In the genomic region with DNA sequence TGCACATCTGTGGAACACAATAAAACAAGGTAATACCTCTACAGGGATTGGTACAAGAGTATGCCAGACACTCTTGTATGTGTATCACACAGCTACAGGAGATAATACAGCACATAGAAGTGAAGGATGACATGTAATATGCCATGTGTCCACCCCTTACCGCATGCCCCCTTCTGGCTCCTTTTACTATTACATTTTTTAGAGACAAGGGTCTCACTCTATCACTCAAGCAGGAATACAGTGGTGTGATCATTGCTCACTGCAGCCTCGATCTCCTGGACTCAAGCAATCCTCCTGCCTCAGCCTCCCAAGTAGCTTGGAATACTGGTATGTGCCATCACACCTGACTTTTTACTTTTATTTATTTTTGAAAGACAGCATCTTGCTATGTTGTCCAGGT, we compare ENCODE assay signal across 6 cellular contexts. TPM values are rescaled to one million over a fixed set of nuclear protein-coding genes. Genes with fewer than 3 reads are reported as not detected.
DNase-seq lines count a peak whose midpoint lies in the region; ATAC-seq, FAIRE-seq and TF ChIP-seq lines count a peak whose summit lies in the region.

No MANE protein-coding gene starts in this region.

- no peak for DNase-seq in GM12892 (ENCODE audit: insufficient read length)
- DNase-seq in NCI-H82 (lab: John Stamatoyannopoulos, UW): peak; percentile 73
- peak; percentile 73 for DNase-seq in dermis blood vessel endothelial cell
- DNase-seq in tibial nerve (ENCODE audit: low spot score in 2 of 2): no peak

- H3K9me3 ChIP-seq in tibial nerve: no peaks in the 10 kb centered on the region

- no peaks in the 10 kb centered on the region for H3K27me3 ChIP-seq in tibial nerve

- H3K36me3 ChIP-seq in tibial nerve: no peaks in the 10 kb centered on the region

- TF ChIP-seq POLR2A in GM12892 (IDR thresholded peaks at IDR 0.05; ENCODE audit: low read depth, low read length) (no peak), tibial nerve (IDR thresholded peaks at IDR 0.05) (no peak)

- peaks cover 0 to 4% (median 0%) of the 10 kb centered on the region in 4 donors for H3K4me1 ChIP-seq in tibial nerve

- no peak overlapping the region for H3K27ac ChIP-seq in tibial nerve

- H3K4me3 ChIP-seq in tibial nerve: no peak overlapping the region

- ATAC-seq in GM19452 (IDR thresholded peaks at IDR 0.05; ENCODE audit: unreplicated experiment) (no peak), HG03139 (IDR thresholded peaks at IDR 0.05; ENCODE audit: unreplicated experiment) (no peak)

- WGBS in tibial nerve, 2 donors: 30% methylated on average over 2 of the region's 2 CpGs

- no peak for TF ChIP-seq EP300 in tibial nerve (IDR thresholded peaks at IDR 0.05)

- peak in 3 of 5 experiments; percentile 34 to 40 (median 36) for TF ChIP-seq CTCF in tibial nerve (IDR thresholded peaks at IDR 0.05)

- FAIRE-seq in GM12892 (lab: Jason Lieb, UNC): peak; percentile 46

RNA-seq across cellular contexts. Expression of gene NCR3, which starts 4.2 kb away (rescaled TPM):
- polyA plus RNA-seq in GM12892 (2012; ENCODE audit: missing spikeins): 14.7 TPM
- total RNA-seq in dermis blood vessel endothelial cell (not detected in 2 replicates), tibial nerve (not detected)

RNA-seq across cellular contexts. Expression of gene LST1, which starts 10.9 kb away (rescaled TPM):
- polyA plus RNA-seq in GM12892 (2012; ENCODE audit: missing spikeins): 20.2 TPM
- total RNA-seq in dermis blood vessel endothelial cell: 0.37 TPM in 1 of 2 replicates, not detected in the other
- 10 to 100 TPM; 15.7 to 86.5 (median 20.8) TPM for total RNA-seq in tibial nerve

RNA-seq across cellular contexts. Expression of gene LTB, which starts 14.8 kb away (rescaled TPM):
- polyA plus RNA-seq in GM12892 (2012; ENCODE audit: missing spikeins): 31.3 TPM
- total RNA-seq in dermis blood vessel endothelial cell: 3.4 and 30.5 TPM in 2 replicates
- not detected for total RNA-seq in tibial nerve

RNA-seq across cellular contexts. Expression of gene AIF1, which starts 18.0 kb away (rescaled TPM):
- polyA plus RNA-seq in GM12892 (2012; ENCODE audit: missing spikeins): 48.0 TPM
- not detected in 2 replicates for total RNA-seq in dermis blood vessel endothelial cell
- 10 to 100 TPM; 27.1 to 66.3 (median 50.4) TPM for total RNA-seq in tibial nerve

RNA-seq across cellular contexts. Expression of gene TNF, which starts 21.6 kb away (rescaled TPM):
- 56.7 TPM for polyA plus RNA-seq in GM12892 (2012; ENCODE audit: missing spikeins)
- total RNA-seq in dermis blood vessel endothelial cell (0.17 TPM in 1 of 2 replicates, not detected in the other), tibial nerve (not detected)

Comparison
In these comparisons a context has a peak if more than half of its experiments do, and no peak if none do; other contexts are left out.
1. DNase-seq: peak in NCI-H82 (single experiment) and dermis blood vessel endothelial cell (single experiment); none in GM12892 (single experiment) and tibial nerve (0 of 2).
2. RNA of gene LST1, which starts 10.9 kb away (total RNA-seq): 15.7 to 86.5 TPM in tibial nerve; 0.37 TPM in dermis blood vessel endothelial cell; every median in the first group is over 10 times any median in the second.